In the genomic region with DNA sequence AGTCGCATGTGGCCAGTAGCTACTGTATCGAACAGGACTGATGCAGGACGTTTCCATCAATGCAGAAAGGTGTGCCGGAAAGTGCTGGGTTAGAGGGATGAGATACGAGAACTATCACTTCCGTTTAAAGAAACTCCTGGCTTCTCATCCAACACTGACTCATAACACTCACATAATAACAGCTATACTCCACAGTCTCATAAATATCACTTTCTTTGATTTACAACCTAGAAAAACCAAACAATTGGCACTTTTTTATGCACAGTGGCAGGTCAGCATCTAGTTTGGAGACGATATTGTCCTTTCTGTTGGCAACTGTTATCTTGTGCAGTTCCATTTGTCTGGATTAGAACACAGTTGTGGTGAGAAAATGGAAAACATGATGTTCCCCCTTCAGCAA, we compare ENCODE assay signal across 33 cellular contexts. TPM values are rescaled to one million over a fixed set of nuclear protein-coding genes. Genes with fewer than 3 reads are reported as not detected.
"Had no signal": no experiment of that assay in that cellular context is flagged by ENCODE, and none has a peak within 500 bp of the region (broad histone marks: within the 10 kb centered on the region; RNA-seq: fewer than 3 reads in every experiment).

No MANE protein-coding gene starts in this region.

- DNase-seq: activated B cell treated with CpG ODN at 0.5 μM for 24 hours; activated CD4-positive, alpha-beta T cell treated with anti-CD3 and anti-CD28 coated beads for 48 hours; activated CD4-positive, alpha-beta T cell treated with anti-CD3 and anti-CD28 coated beads, Interleukin-2, amount 50 U/mL, for 1 hour; activated CD4-positive, alpha-beta T cell treated with anti-CD3 and anti-CD28 coated beads, Interleukin-2, amount 50 U/mL, for 48 hours; activated CD8-positive, alpha-beta memory T cell treated with anti-CD3 and anti-CD28 coated beads for 24 hours; activated CD8-positive, alpha-beta T cell treated with anti-CD3 and anti-CD28 coated beads for 36 hours; activated effector memory CD4-positive, alpha-beta T cell treated with Interleukin-2 at 50 U/mL for 16 hours; activated gamma-delta T cell treated with Interleukin-2 at 50 U/mL for 16 hours; activated naive CD4-positive, alpha-beta T cell treated with anti-CD3 and anti-CD28 coated beads, Interleukin-2, amount 50 U/mL, for 16 hours; activated naive CD4-positive, alpha-beta T cell treated with Interleukin-2 at 50 U/mL for 16 hours; activated T-cell treated with anti-CD3 and anti-CD28 coated beads, Interleukin-2, amount 50 U/mL, for 4 hours; amniotic stem cell; anterior cingulate cortex; brain microvascular endothelial cell; caudate nucleus; cortex of kidney; dermis blood vessel endothelial cell; effector CD4-positive, alpha-beta T cell; effector memory CD8-positive, alpha-beta T cell; erythroblast; foreskin keratinocyte; gastrocnemius medialis; glutamatergic neuron; heart left ventricle; T1000; WERI-Rb-1 had no signal

- H3K9me3 ChIP-seq: esophagus muscularis mucosa, gastrocnemius medialis, heart left ventricle had no signal

- ATAC-seq: activated CD4-positive, CD25-positive, alpha-beta regulatory T cell treated with anti-CD3 and anti-CD28 coated beads, Interleukin-2, amount 50 U/mL, for 24 hours; activated CD8-positive, alpha-beta T cell treated with anti-CD3 and anti-CD28 coated beads for 36 hours; activated T-cell treated with anti-CD3 and anti-CD28 coated beads, Interleukin-2, amount 50 U/mL, for 4 hours; activated T-helper 17 cell treated with anti-CD3 and anti-CD28 coated beads, Interleukin-2, amount 50 U/mL, for 72 hours; effector memory CD8-positive, alpha-beta T cell; foreskin keratinocyte; gastrocnemius medialis; heart left ventricle had no signal

- H3K27me3 ChIP-seq: brain microvascular endothelial cell, esophagus muscularis mucosa, foreskin keratinocyte, gastrocnemius medialis, heart left ventricle had no signal

- H3K4me1 ChIP-seq: esophagus muscularis mucosa, foreskin keratinocyte, gastrocnemius medialis, heart left ventricle had no signal

- H3K4me3 ChIP-seq: esophagus muscularis mucosa, gastrocnemius medialis, heart left ventricle had no signal

- H3K27ac ChIP-seq: brain microvascular endothelial cell, esophagus muscularis mucosa, foreskin keratinocyte, gastrocnemius medialis, heart left ventricle, WERI-Rb-1 had no signal

- H3K27ac Mint-ChIP-seq: activated B cell treated with CpG ODN at 0.5 μM for 24 hours; activated CD8-positive, alpha-beta T cell treated with anti-CD3 and anti-CD28 coated beads for 36 hours; activated naive CD8-positive, alpha-beta T cell; activated T-helper 17 cell treated with anti-CD3 and anti-CD28 coated beads, Interleukin-2, amount 50 U/mL, for 72 hours; effector memory CD8-positive, alpha-beta T cell; T-helper 2 cell treated with Interferon-gamma antibody and Interleukin-4, amounts not matched to agents 5 μg/mL and 100 μg/mL, for 36 hours had no signal

- H3K4me1 Mint-ChIP-seq: activated B cell treated with CpG ODN at 0.5 μM for 24 hours; activated T-helper 17 cell treated with anti-CD3 and anti-CD28 coated beads, Interleukin-2, amount 50 U/mL, for 72 hours had no signal

- H3K36me3 Mint-ChIP-seq: activated naive CD8-positive, alpha-beta T cell had no signal

- H3K4me3 Mint-ChIP-seq: activated B cell treated with CpG ODN at 0.5 μM for 24 hours; activated CD8-positive, alpha-beta T cell treated with anti-CD3 and anti-CD28 coated beads for 36 hours; activated naive CD8-positive, alpha-beta T cell; activated T-cell treated with anti-CD3 and anti-CD28 coated beads, Interleukin-2, amount 50 U/mL, for 4 hours; activated T-helper 17 cell treated with anti-CD3 and anti-CD28 coated beads, Interleukin-2, amount 50 U/mL, for 72 hours; effector memory CD8-positive, alpha-beta T cell; T-helper 2 cell treated with Interferon-gamma antibody and Interleukin-4, amounts not matched to agents 5 μg/mL and 100 μg/mL, for 36 hours had no signal

- FAIRE-seq: astrocyte, colon had no signal

- H3K36me3 ChIP-seq: brain microvascular endothelial cell, esophagus muscularis mucosa, gastrocnemius medialis, heart left ventricle, WERI-Rb-1 had no signal

- H3K9me3 Mint-ChIP-seq: activated B cell treated with CpG ODN at 0.5 μM for 24 hours; activated T-helper 17 cell treated with anti-CD3 and anti-CD28 coated beads, Interleukin-2, amount 50 U/mL, for 72 hours; T-helper 2 cell treated with Interferon-gamma antibody and Interleukin-4, amounts not matched to agents 5 μg/mL and 100 μg/mL, for 36 hours had no signal

RNA-seq across cellular contexts. Expression of a gene that starts 43.4 kb away (rescaled TPM):
- total RNA-seq: activated B cell treated with CpG ODN at 0.5 μM for 24 hours; activated CD8-positive, alpha-beta T cell treated with anti-CD3 and anti-CD28 coated beads for 36 hours; activated T-cell treated with anti-CD3 and anti-CD28 coated beads, Interleukin-2, amount 50 U/mL, for 4 hours; activated T-helper 17 cell treated with anti-CD3 and anti-CD28 coated beads, Interleukin-2, amount 50 U/mL, for 72 hours had no signal
